Comparison of ENCODE assay signal across 8 cellular contexts in genomic region chr7:30135551-30136271, GRCh38. TPM values are rescaled to one million over a fixed set of nuclear protein-coding genes. Genes with fewer than 3 reads are reported as not detected.
DNase-seq lines count a peak whose midpoint lies in the region; ATAC-seq and TF ChIP-seq lines count a peak whose summit lies in the region.

No MANE protein-coding gene starts in this region.

- H3K4me3 ChIP-seq in NT2/D1 (ENCODE audit: insufficient read length, low read depth) (peak overlapping the region; percentile 79), esophagus muscularis mucosa (peak overlapping the region; percentile 95 to 99 (median 96)), muscle layer of colon (ENCODE audit: low read depth in 1 of 2, low read length in 2 of 2) (peak overlapping the region; percentile 53 to 85), subcutaneous abdominal adipose tissue (ENCODE audit: low read depth in 1 of 5, low read length in 5 of 5) (peak overlapping the region; percentile 79 to 98 (median 94))

- TF ChIP-seq POLR2A in esophagus muscularis mucosa (IDR thresholded peaks at IDR 0.05; ENCODE audit: low read depth): no peak

- TF ChIP-seq CTCF in esophagus muscularis mucosa (IDR thresholded peaks at IDR 0.05): no peak

- DNase-seq in A172 (ENCODE audit: low spot score) (peak; percentile 60), NT2/D1 (ENCODE audit: low read depth, low spot score) (no peak), activated T-helper 1 cell treated with Interleukin-2 at 50 U/mL for 16 hours (ENCODE audit: low read depth) (peak; percentile 34), esophagus muscularis mucosa (ENCODE audit: extremely low spot score) (peak; percentile 93)

- H3K9me3 ChIP-seq in NT2/D1 (ENCODE audit: insufficient read depth, low read length) (no peaks in the 10 kb centered on the region), esophagus muscularis mucosa (no peaks in the 10 kb centered on the region), muscle layer of colon (ENCODE audit: low read length) (no peaks in the 10 kb centered on the region), subcutaneous abdominal adipose tissue (ENCODE audit: control insufficient read depth in 5 of 5, low read length in 5 of 5) (no peaks in the 10 kb centered on the region)

- peak; percentile 15 for ATAC-seq in GM18498 (IDR thresholded peaks at IDR 0.05; ENCODE audit: unreplicated experiment)
- ATAC-seq in HG03025 (IDR thresholded peaks at IDR 0.05; ENCODE audit: low FRiP score, unreplicated experiment): peak; percentile 21

- H3K4me1 ChIP-seq in NT2/D1 (ENCODE audit: insufficient read depth, insufficient read length) (peaks cover 3% of the 10 kb centered on the region), esophagus muscularis mucosa (peaks cover 19 to 56% (median 53%) of the 10 kb centered on the region in 4 donors), muscle layer of colon (ENCODE audit: insufficient read depth, low read length) (peaks cover 21% of the 10 kb centered on the region), subcutaneous abdominal adipose tissue (ENCODE audit: control insufficient read depth in 5 of 5, insufficient read depth in 5 of 5, low read length in 5 of 5) (peaks cover 13 to 77% (median 68%) of the 10 kb centered on the region in 5 donors)

- H3K27me3 ChIP-seq in NT2/D1 (ENCODE audit: insufficient read depth, insufficient read length) (peaks cover 55% of the 10 kb centered on the region), esophagus muscularis mucosa (no peaks in the 10 kb centered on the region), muscle layer of colon (ENCODE audit: control insufficient read depth in 1 of 2, insufficient read depth in 2 of 2, low read length in 2 of 2) (no peaks in the 10 kb centered on the region), subcutaneous abdominal adipose tissue (ENCODE audit: control insufficient read depth in 5 of 5, insufficient read depth in 4 of 5, low read length in 5 of 5) (no peaks in the 10 kb centered on the region)

- peak overlapping the region; percentile 96 to 98 (median 98) for H3K27ac ChIP-seq in esophagus muscularis mucosa (replicated peaks in 1 of 4)
- H3K27ac ChIP-seq in muscle layer of colon (ENCODE audit: low read depth, low read length): peak overlapping the region; percentile 75
- H3K27ac ChIP-seq in subcutaneous abdominal adipose tissue (ENCODE audit: low read depth, low read length): peak overlapping the region; percentile 85

- no peaks in the 10 kb centered on the region for H3K36me3 ChIP-seq in NT2/D1 (ENCODE audit: insufficient read depth, insufficient read length, low read length)
- no peaks in the 10 kb centered on the region for H3K36me3 ChIP-seq in esophagus muscularis mucosa
- H3K36me3 ChIP-seq in muscle layer of colon (ENCODE audit: insufficient read depth, low read length): no peaks in the 10 kb centered on the region
- H3K36me3 ChIP-seq in subcutaneous abdominal adipose tissue (ENCODE audit: control insufficient read depth in 5 of 5, insufficient read depth in 5 of 5, low read length in 5 of 5): peaks cover 0 to 4% (median 0%) of the 10 kb centered on the region in 5 donors

- intact Hi-C loops in esophagus muscularis mucosa (cut with DNase I): loop anchor here (5.0 kb wide), 1 partner anchor 108 kb away; the partner anchor contains the start of genes FKBP14 and PLEKHA8

- whole genome bisulfite sequencing in esophagus muscularis mucosa: 0% methylated on average over 14 of the region's 61 CpGs

- TF ChIP-seq EP300 in esophagus muscularis mucosa (IDR thresholded peaks at IDR 0.05): no peak

- peak overlapping the region; percentile 88 for H3K9ac ChIP-seq in NT2/D1 (ENCODE audit: insufficient read length, low read depth)
- peak overlapping the region; percentile 68 for H3K9ac ChIP-seq in muscle layer of colon (ENCODE audit: low read length)
- H3K9ac ChIP-seq in subcutaneous abdominal adipose tissue (ENCODE audit: low read length in 5 of 5): peak overlapping the region; percentile 48 to 96 (median 93)

RNA-seq across cellular contexts. Expression of gene MTURN, which starts 0.9 kb away (rescaled TPM):
- 8.6 and 10.9 TPM in 2 replicates for total RNA-seq in A172 (2014; rRNA removed; shearing (Covaris generic))
- 100 to 1,000 TPM; 158 to 249 (median 196) TPM for total RNA-seq in esophagus muscularis mucosa

Comparison
In these comparisons a context has a peak if more than half of its experiments do, and no peak if none do; other contexts are left out.
1. RNA of gene MTURN, which starts 0.9 kb away (total RNA-seq): 158 to 249 TPM in esophagus muscularis mucosa; 8.6 to 10.9 TPM in A172; every median in the first group is over 10 times any median in the second.
2. Peak in every context shown above with its lines, with median percentiles within 50 percentile points of each other: H3K4me3 ChIP-seq, H3K9ac ChIP-seq and H3K27ac ChIP-seq.